In the genomic region with DNA sequence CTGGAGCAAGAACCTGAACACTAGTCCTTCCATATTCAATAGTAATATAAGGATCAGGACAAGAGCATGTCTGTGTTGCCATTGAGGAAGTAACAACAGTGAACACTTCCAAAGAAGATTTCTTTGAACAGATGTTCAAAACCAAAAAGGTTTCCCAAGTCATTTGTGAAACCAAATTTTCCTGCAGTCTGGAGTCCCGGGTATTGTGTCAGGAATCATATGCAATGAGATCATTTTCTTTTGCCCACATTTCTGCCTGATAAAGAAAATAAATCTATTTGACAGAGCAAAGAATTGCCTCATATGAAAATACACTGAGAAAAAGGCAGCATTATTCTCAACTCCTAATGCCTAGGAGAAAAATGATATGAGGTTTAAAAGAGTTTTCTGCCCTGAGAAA, we compare ENCODE assay signal across 18 cellular contexts.
DNase-seq lines count a peak whose midpoint lies in the region; ATAC-seq and TF ChIP-seq lines count a peak whose summit lies in the region.
"Had no signal": no experiment of that assay in that cellular context is flagged by ENCODE, and none has a peak within 500 bp of the region (broad histone marks: within the 10 kb centered on the region; RNA-seq: fewer than 3 reads in every experiment).

No MANE protein-coding gene starts in this region.

- H3K27ac ChIP-seq in CD8-positive, alpha-beta T cell (ENCODE audit: low read depth, low read length) = no peak overlapping the region
- H3K27ac ChIP-seq in fibroblast of lung (ENCODE audit: insufficient read depth, low read length) (no peak overlapping the region), osteoblast (ENCODE audit: low read depth, low read length) (peak overlapping the region; percentile 63)
- H3K27ac ChIP-seq: epithelial cell of prostate, sigmoid colon had no signal

- peak overlapping the region; percentile 4 for H3K27ac Mint-ChIP-seq in CD8-positive, alpha-beta T cell

- H3K4me1 Mint-ChIP-seq in CD8-positive, alpha-beta T cell (ENCODE audit: low read depth) = peaks cover 40% of the 10 kb centered on the region

- intact Hi-C loops in CD8-positive, alpha-beta T cell (cut with DNase I, micrococcal nuclease) = no loop called here

- TF ChIP-seq CTCF in CD8-positive, alpha-beta T cell (IDR thresholded peaks at IDR 0.05) = no peak
- TF ChIP-seq CTCF in Loucy (conservative IDR thresholded peaks at IDR 0.05; ENCODE audit: low read length) = no peak
- TF ChIP-seq CTCF in fibroblast of lung (conservative IDR thresholded peaks at IDR 0.05 in 1 of 2, IDR thresholded peaks at IDR 0.05 in 1 of 2; ENCODE audit: low read depth in 1 of 2, low read length in 2 of 2) = no peak
- TF ChIP-seq CTCF in osteoblast (IDR thresholded peaks at IDR 0.05; ENCODE audit: extremely low read depth, low read depth, low read length) = no peak

- POLR2A ChIA-PET in CD8-positive, alpha-beta T cell (lab: Charles Lee) = no interaction called here

- no peaks in the 10 kb centered on the region for H3K27me3 Mint-ChIP-seq in CD8-positive, alpha-beta T cell (ENCODE audit: low read depth)
- H3K27me3 Mint-ChIP-seq: CD4-positive, alpha-beta memory T cell had no signal

- no peaks in the 10 kb centered on the region for H3K36me3 Mint-ChIP-seq in CD8-positive, alpha-beta T cell

- H3F3A ChIP-seq in Loucy (ENCODE audit: low read depth) = no peaks in the 10 kb centered on the region

- no peaks in the 10 kb centered on the region for H3K36me3 ChIP-seq in CD8-positive, alpha-beta T cell (ENCODE audit: insufficient read depth, low read length)
- H3K36me3 ChIP-seq in Loucy (ENCODE audit: insufficient read depth, low read length) (no peaks in the 10 kb centered on the region), fibroblast of lung (ENCODE audit: control insufficient read depth, insufficient read depth, low read length) (no peaks in the 10 kb centered on the region), osteoblast (ENCODE audit: insufficient read depth, low read length) (no peaks in the 10 kb centered on the region)
- H3K36me3 ChIP-seq: sigmoid colon had no signal

- no peaks in the 10 kb centered on the region for H3K9me3 ChIP-seq in CD8-positive, alpha-beta T cell (ENCODE audit: low read length)
- no peaks in the 10 kb centered on the region for H3K9me3 ChIP-seq in Loucy (ENCODE audit: insufficient read depth, low read depth, low read length)
- H3K9me3 ChIP-seq in fibroblast of lung (ENCODE audit: control insufficient read depth, insufficient read depth, low read depth, low read length) = no peaks in the 10 kb centered on the region
- no peaks in the 10 kb centered on the region for H3K9me3 ChIP-seq in osteoblast (ENCODE audit: low read depth, low read length)

- no peak overlapping the region for H3K4me3 ChIP-seq in CD8-positive, alpha-beta T cell (ENCODE audit: low read depth, low read length)
- no peak overlapping the region for H3K4me3 ChIP-seq in Loucy (ENCODE audit: low read length, poor library complexity, severe bottlenecking)
- H3K4me3 ChIP-seq in fibroblast of lung (replicated peaks in 1 of 4; ENCODE audit: control extremely low read depth in 1 of 4, insufficient read depth in 1 of 4, low read depth in 3 of 4, low read length in 4 of 4) = no peak overlapping the region
- no peak overlapping the region for H3K4me3 ChIP-seq in osteoblast (ENCODE audit: insufficient read depth, low read length)
- H3K4me3 ChIP-seq: coronary artery, sigmoid colon had no signal

- no peak overlapping the region for H3K4me3 Mint-ChIP-seq in CD8-positive, alpha-beta T cell
- H3K4me3 Mint-ChIP-seq: activated T-cell treated with anti-CD3 and anti-CD28 coated beads, Interleukin-2, amount 50 U/mL, for 72 hours had no signal

- ATAC-seq in CD8-positive, alpha-beta T cell = no peak
- no peak for ATAC-seq in GM21526 (IDR thresholded peaks at IDR 0.05; ENCODE audit: low FRiP score, unreplicated experiment)
- ATAC-seq: activated T-cell treated with anti-CD3 and anti-CD28 coated beads, Interleukin-2, amount 50 U/mL, for 72 hours; HepG2 had no signal

- no peaks in the 10 kb centered on the region for H3K9me2 ChIP-seq in Loucy (replicated peaks; ENCODE audit: low read depth, low read length)

- H3K9me3 Mint-ChIP-seq in CD8-positive, alpha-beta T cell = peaks cover 8% of the 10 kb centered on the region
- H3K9me3 Mint-ChIP-seq: activated T-cell treated with anti-CD3 and anti-CD28 coated beads, Interleukin-2, amount 50 U/mL, for 72 hours had no signal

- no peaks in the 10 kb centered on the region for H3K27me3 ChIP-seq in CD8-positive, alpha-beta T cell (ENCODE audit: insufficient read depth, low read length)
- H3K27me3 ChIP-seq in Loucy (ENCODE audit: insufficient read depth, low read length, poor library complexity, severe bottlenecking) = no peaks in the 10 kb centered on the region
- H3K27me3 ChIP-seq in fibroblast of lung (ENCODE audit: control insufficient read depth, insufficient read depth, low read length) = no peaks in the 10 kb centered on the region
- no peaks in the 10 kb centered on the region for H3K27me3 ChIP-seq in osteoblast (ENCODE audit: insufficient read depth, low read length)
- H3K27me3 ChIP-seq: sigmoid colon had no signal

- no peak overlapping the region for H2AFZ ChIP-seq in Loucy (ENCODE audit: low read length)
- no peak overlapping the region for H2AFZ ChIP-seq in fibroblast of lung (ENCODE audit: low read length)
- H2AFZ ChIP-seq in osteoblast (ENCODE audit: low read length) = no peak overlapping the region

- DNase-seq in CD8-positive, alpha-beta T cell = no peak
- DNase-seq in fibroblast of lung (ENCODE audit: low read depth in 2 of 2) (peak; percentile 83 to 88), osteoblast (ENCODE audit: insufficient read length, low spot score, missing footprints) (peak; percentile 62), foreskin melanocyte (no peak), occipital lobe (lab: John Stamatoyannopoulos, UW) (no peak)
- DNase-seq: activated T-cell treated with anti-CD3 and anti-CD28 coated beads, Interleukin-2, amount 50 U/mL, for 72 hours; amniotic stem cell; CD4-positive, alpha-beta memory T cell; NCI-H187 treated with DMSO at 0.1 percent for 48 hours; NCI-H510A; nucleus accumbens; sigmoid colon; stimulated activated CD4-positive, alpha-beta T cell treated with anti-CD3 and anti-CD28 coated beads, Interleukin-4, amount 100 ng/mL, for 24 hours had no signal

- H3K4me1 ChIP-seq in CD8-positive, alpha-beta T cell (ENCODE audit: insufficient read depth, low read length) = peaks cover 25% of the 10 kb centered on the region
- H3K4me1 ChIP-seq in Loucy (ENCODE audit: insufficient read depth, low read length, poor library complexity, severe bottlenecking) (peaks cover 25% of the 10 kb centered on the region), fibroblast of lung (ENCODE audit: control insufficient read depth, extremely low read depth, insufficient read depth, low read length) (peaks cover 18% of the 10 kb centered on the region), osteoblast (ENCODE audit: insufficient read depth, low read length) (peaks cover 41% of the 10 kb centered on the region)

- H3K9ac ChIP-seq in Loucy (ENCODE audit: low read depth, low read length, poor library complexity, severe bottlenecking) (no peak overlapping the region), fibroblast of lung (ENCODE audit: insufficient read depth, low read length) (no peak overlapping the region)

- peak overlapping the region; percentile 29 for H3K4me2 ChIP-seq in Loucy (ENCODE audit: low read depth, low read length, poor library complexity, severe bottlenecking)
- H3K4me2 ChIP-seq in fibroblast of lung (ENCODE audit: extremely low read depth, insufficient read depth, low read length) = no peak overlapping the region
- peak overlapping the region; percentile 6 for H3K4me2 ChIP-seq in osteoblast (ENCODE audit: insufficient read depth, low read length)

- H4K20me1 ChIP-seq in Loucy (ENCODE audit: insufficient read depth, low read length, poor library complexity, severe bottlenecking) (no peaks in the 10 kb centered on the region), fibroblast of lung (ENCODE audit: control insufficient read depth, extremely low read depth, insufficient read depth, low read length) (no peaks in the 10 kb centered on the region), osteoblast (ENCODE audit: insufficient read depth, low read length) (no peaks in the 10 kb centered on the region)

- CTCF ChIA-PET in CD8-positive, alpha-beta T cell (lab: Charles Lee) = no interaction called here

- H3K79me2 ChIP-seq in Loucy (ENCODE audit: insufficient read depth, low read length) (no peaks in the 10 kb centered on the region), fibroblast of lung (ENCODE audit: control insufficient read depth, insufficient read depth, low read length) (no peaks in the 10 kb centered on the region), osteoblast (ENCODE audit: insufficient read depth, low read length) (no peaks in the 10 kb centered on the region)

Comparison
In these comparisons a context has a peak if more than half of its experiments do, and no peak if none do; other contexts are left out.
1. DNase-seq: peak in fibroblast of lung (2 of 2) and osteoblast (single experiment); none in CD8-positive, alpha-beta T cell (0 of 7), foreskin melanocyte (single experiment) and occipital lobe (single experiment).